Comparison of ENCODE assay signal across 30 cellular contexts in genomic region chr3:53800507-53800906, GRCh38. TPM values are rescaled to one million over a fixed set of nuclear protein-coding genes. Genes with fewer than 3 reads are reported as not detected.
"Had no signal": no experiment of that assay in that cellular context is flagged by ENCODE, and none has a peak within 500 bp of the region (broad histone marks: within the 10 kb centered on the region; RNA-seq: fewer than 3 reads in every experiment).

No MANE protein-coding gene starts in this region.

- H3K36me3 Mint-ChIP-seq: neural progenitor cell had no signal

- H3K4me3 Mint-ChIP-seq: dendritic cell treated with granulocyte-macrophage colony-stimulating factor and Interleukin-4, amounts not matched to agents 40 ng/mL and 50 ng/mL, for 4 days; nephron; neural progenitor cell; stimulated activated memory B cell treated with anti-CD40 and anti-IgM and Interleukin-4, amounts not matched to agents 10 μg/mL and 1 μg/mL and 100 μg/mL, for 72 hours had no signal

- H3K9me3 ChIP-seq: colonic mucosa, gastroesophageal sphincter, heart right ventricle, left lung, right lobe of liver, testis, tibial artery, upper lobe of left lung, uterus had no signal

- H3K27ac Mint-ChIP-seq: dendritic cell treated with granulocyte-macrophage colony-stimulating factor and Interleukin-4, amounts not matched to agents 40 ng/mL and 50 ng/mL, for 4 days; neural progenitor cell; progenitor cell of endocrine pancreas; stimulated activated memory B cell treated with anti-CD40 and anti-IgM and Interleukin-4, amounts not matched to agents 10 μg/mL and 1 μg/mL and 100 μg/mL, for 72 hours had no signal

- H3K27me3 ChIP-seq: colonic mucosa, foreskin keratinocyte, gastroesophageal sphincter, left lung, neural progenitor cell, right lobe of liver, testis, tibial artery, upper lobe of left lung, uterus had no signal

- H3K9me3 Mint-ChIP-seq: dendritic cell treated with granulocyte-macrophage colony-stimulating factor and Interleukin-4, amounts not matched to agents 40 ng/mL and 50 ng/mL, for 4 days; nephron; neural progenitor cell; stimulated activated memory B cell treated with anti-CD40 and anti-IgM and Interleukin-4, amounts not matched to agents 10 μg/mL and 1 μg/mL and 100 μg/mL, for 72 hours had no signal

- H3K36me3 ChIP-seq: colonic mucosa, gastroesophageal sphincter, heart right ventricle, left lung, neural progenitor cell, right lobe of liver, tibial artery, uterus had no signal

- H3K4me3 ChIP-seq: colonic mucosa, gastroesophageal sphincter, heart right ventricle, left lung, neural progenitor cell, right lobe of liver, smooth muscle cell, testis, tibial artery, upper lobe of left lung, uterus had no signal

- H3K27ac ChIP-seq: colonic mucosa, foreskin keratinocyte, gastroesophageal sphincter, heart right ventricle, left lung, neural progenitor cell, parathyroid adenoma, right lobe of liver, testis, tibial artery, upper lobe of left lung, uterus had no signal

- H3K4me1 ChIP-seq: colonic mucosa, foreskin keratinocyte, gastroesophageal sphincter, left lung, neural progenitor cell, parathyroid adenoma, right lobe of liver, testis, upper lobe of left lung had no signal

- DNase-seq: central memory CD4-positive, alpha-beta T cell; colonic mucosa; effector memory CD4-positive, alpha-beta T cell; erythroblast; heart right ventricle; hippocampal formation; left cardiac atrium; left lung; mammary epithelial cell; mesendoderm; right lobe of liver; stimulated activated CD4-positive, alpha-beta T cell treated with anti-CD3 and anti-CD28 coated beads, Interleukin-2, amount 100 ng/mL, for 24 hours; stimulated activated CD4-positive, alpha-beta T cell treated with anti-CD3 and anti-CD28 coated beads, Interleukin-4, amount 100 ng/mL, for 24 hours; stimulated activated naive CD8-positive, alpha-beta T cell treated with anti-CD3 and anti-CD28 coated beads, Interleukin-15, Interleukin-2, amounts not matched to agents 100 U/mL and 50 U/mL, for 24 hours; substantia nigra; testis; tibial artery; upper lobe of left lung; uterus had no signal

RNA-seq across cellular contexts. Expression of gene IL17RB, which starts 45.9 kb away (rescaled TPM):
- total RNA-seq: endothelial cell of umbilical vein, foreskin keratinocyte, myocyte, smooth muscle cell had no signal
